ENCODE assay signal across 8 cellular contexts in the genomic region with DNA sequence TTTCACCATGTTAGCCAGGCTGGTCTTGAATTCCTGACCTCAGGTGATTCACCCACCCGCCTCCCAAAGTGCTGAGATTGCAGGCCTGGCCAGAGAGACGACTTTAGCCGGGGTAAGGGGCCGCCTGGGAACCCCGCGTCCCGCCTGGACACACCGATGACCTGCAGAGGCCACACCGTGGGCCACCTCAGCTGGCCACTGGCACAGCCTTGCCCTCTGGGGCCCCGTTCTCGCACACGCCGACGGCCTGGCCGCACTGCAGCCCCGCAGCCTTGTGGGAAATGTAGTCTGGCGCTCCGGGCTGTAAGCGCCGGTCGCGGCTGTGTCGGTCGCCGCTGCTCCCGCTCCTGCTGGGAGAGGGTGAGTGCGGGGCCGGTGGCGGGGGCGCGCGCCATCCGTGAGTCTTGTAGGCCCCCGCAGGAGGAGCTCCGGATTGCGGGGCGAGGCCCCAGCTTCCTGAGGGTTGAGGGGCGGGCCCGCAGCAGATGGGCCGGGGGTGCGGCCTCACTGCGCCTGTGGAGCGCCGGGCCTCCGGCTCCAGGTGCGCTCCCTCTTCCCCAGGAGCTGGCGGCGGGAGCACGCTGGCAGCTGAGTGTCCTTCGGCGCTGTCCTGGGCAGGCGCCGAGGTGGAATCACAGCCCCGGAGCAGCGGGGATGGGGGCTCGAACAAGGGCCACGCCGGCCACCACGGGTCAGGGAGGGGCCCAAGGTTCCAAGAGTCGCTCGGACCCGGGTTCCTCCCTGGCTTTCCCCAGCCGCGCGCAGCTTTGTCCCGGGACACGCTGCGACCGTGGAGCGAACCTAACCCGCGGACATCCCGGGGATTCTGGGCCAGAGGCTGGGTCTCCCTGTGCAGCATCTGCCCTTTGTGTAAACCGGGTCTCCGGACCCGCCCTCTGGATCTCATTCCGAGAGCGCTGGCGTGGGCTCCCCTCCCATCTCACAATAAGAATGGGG. TPM values are rescaled to one million over a fixed set of nuclear protein-coding genes. Genes with fewer than 3 reads are reported as not detected.
DNase-seq lines count a peak whose midpoint lies in the region; ATAC-seq and TF ChIP-seq lines count a peak whose summit lies in the region.

Gene ZFP2, plus strand, starts transcription at position 299 of the 957 bp plus-strand sequence. CDS start 35,401 bp downstream, outside the sequence.

- H3K36me3 ChIP-seq in esophagus muscularis mucosa (peaks cover 0 to 5% (median 0%) of the 10 kb centered on the region in 4 donors), mucosa of descending colon (ENCODE audit: low read depth) (no peaks in the 10 kb centered on the region), subcutaneous abdominal adipose tissue (ENCODE audit: control insufficient read depth in 5 of 5, insufficient read depth in 5 of 5, low read length in 5 of 5) (no peaks in the 10 kb centered on the region)

- peak within 1 kb of the TSS; percentile 65 for H3K4me3 Mint-ChIP-seq in activated T-cell treated with anti-CD3 and anti-CD28 coated beads, Interleukin-2, amount 50 U/mL, for 24 hours

- H3K4me3 ChIP-seq in esophagus muscularis mucosa (peak within 1 kb of the TSS; percentile 70 to 92 (median 82)), mucosa of descending colon (peak within 1 kb of the TSS; percentile 48), subcutaneous abdominal adipose tissue (ENCODE audit: low read depth in 1 of 5, low read length in 5 of 5) (peak within 1 kb of the TSS; percentile 57 to 89 (median 79))

- H3K27me3 ChIP-seq in esophagus muscularis mucosa: no peaks in the 10 kb centered on the region
- H3K27me3 ChIP-seq in subcutaneous abdominal adipose tissue (ENCODE audit: control insufficient read depth in 5 of 5, insufficient read depth in 4 of 5, low read length in 5 of 5): no peaks in the 10 kb centered on the region

- peak within 1 kb of the TSS; percentile 16 to 88 (median 82) for H3K9ac ChIP-seq in subcutaneous abdominal adipose tissue (ENCODE audit: low read length in 5 of 5)

- peak; percentile 11 for TF ChIP-seq POLR2A in esophagus muscularis mucosa (IDR thresholded peaks at IDR 0.05; ENCODE audit: low read depth)

- no peak for TF ChIP-seq EP300 in esophagus muscularis mucosa (IDR thresholded peaks at IDR 0.05)

- TF ChIP-seq CTCF in GM10266 (IDR thresholded peaks at IDR 0.05; ENCODE audit: control insufficient read depth, insufficient read depth, low read depth, missing control alignments) (no peak), esophagus muscularis mucosa (IDR thresholded peaks at IDR 0.05) (no peak), mucosa of descending colon (IDR thresholded peaks at IDR 0.05) (no peak)

- WGBS in esophagus muscularis mucosa: 2% methylated on average over 21 of the region's 79 CpGs

- intact Hi-C loops in esophagus muscularis mucosa (cut with DNase I): loop anchor here (5.0 kb wide), 1 partner anchor 46 kb away; the partner anchor contains the start of gene ZNF454
- intact Hi-C loops in mucosa of descending colon (cut with DNase I, micrococcal nuclease): no loop called here

- H3K27ac ChIP-seq in esophagus muscularis mucosa (replicated peaks in 1 of 4): peak within 1 kb of the TSS; percentile 80 to 84 (median 82)
- H3K27ac ChIP-seq in subcutaneous abdominal adipose tissue (ENCODE audit: low read depth, low read length): peak within 1 kb of the TSS; percentile 67

- H3K9me3 ChIP-seq in esophagus muscularis mucosa (no peaks in the 10 kb centered on the region), mucosa of descending colon (no peaks in the 10 kb centered on the region), subcutaneous abdominal adipose tissue (ENCODE audit: control insufficient read depth in 5 of 5, low read length in 5 of 5) (peaks cover 0 to 8% (median 3%) of the 10 kb centered on the region in 5 donors)

- H3K27ac Mint-ChIP-seq in activated T-cell treated with anti-CD3 and anti-CD28 coated beads, Interleukin-2, amount 50 U/mL, for 24 hours: no peak within 1 kb of the TSS

- peak; percentile 18 for DNase-seq in GM10266 (ENCODE audit: extremely low spot score)
- DNase-seq in NCI-H2171 treated with DMSO at 0.1 percent for 48 hours (lab: John Stamatoyannopoulos, UW): peak; percentile 53
- peak; percentile 61 for DNase-seq in activated T-cell treated with anti-CD3 and anti-CD28 coated beads, Interleukin-2, amount 50 U/mL, for 24 hours
- DNase-seq in esophagus muscularis mucosa (ENCODE audit: extremely low spot score): no peak
- DNase-seq in mucosa of descending colon: peak; percentile 72 to 79 (median 72)
- no peak for DNase-seq in GDM1 (lab: John Stamatoyannopoulos, UW)

- H3K27me3 Mint-ChIP-seq in activated T-cell treated with anti-CD3 and anti-CD28 coated beads, Interleukin-2, amount 50 U/mL, for 24 hours: peaks cover 5% of the 10 kb centered on the region

- ATAC-seq in mucosa of descending colon (peak; percentile 99), HG03025 (IDR thresholded peaks at IDR 0.05; ENCODE audit: low FRiP score, unreplicated experiment) (no peak)

- peaks cover 38% of the 10 kb centered on the region for H3K9me3 Mint-ChIP-seq in activated T-cell treated with anti-CD3 and anti-CD28 coated beads, Interleukin-2, amount 50 U/mL, for 24 hours

- peaks cover 4% of the 10 kb centered on the region for H3K4me1 Mint-ChIP-seq in activated T-cell treated with anti-CD3 and anti-CD28 coated beads, Interleukin-2, amount 50 U/mL, for 24 hours (ENCODE audit: low read depth)

- peaks cover 42% of the 10 kb centered on the region for H3K36me3 Mint-ChIP-seq in activated T-cell treated with anti-CD3 and anti-CD28 coated beads, Interleukin-2, amount 50 U/mL, for 24 hours (ENCODE audit: low read depth)

- H3K4me1 ChIP-seq in esophagus muscularis mucosa (peaks cover 9 to 13% (median 10%) of the 10 kb centered on the region in 4 donors), mucosa of descending colon (ENCODE audit: low read depth) (no peaks in the 10 kb centered on the region), subcutaneous abdominal adipose tissue (ENCODE audit: control insufficient read depth in 5 of 5, insufficient read depth in 5 of 5, low read length in 5 of 5) (peaks cover 0 to 21% (median 8%) of the 10 kb centered on the region in 5 donors)

RNA-seq across cellular contexts. Expression of gene ZFP2, which starts in this region (rescaled TPM):
- total RNA-seq in esophagus muscularis mucosa: 1 to 10 TPM; 2.1 to 4.0 (median 2.8) TPM
- total RNA-seq in mucosa of descending colon: 1 to 10 TPM in 2 of 3 donors, under 1 TPM in 1; 0.93 to 3.2 (median 1.1) TPM

Comparison
In these comparisons a context has a peak if more than half of its experiments do, and no peak if none do; other contexts are left out.
1. DNase-seq: peak in GM10266 (single experiment), NCI-H2171 treated with DMSO at 0.1 percent for 48 hours (single experiment), activated T-cell treated with anti-CD3 and anti-CD28 coated beads, Interleukin-2, amount 50 U/mL, for 24 hours (single experiment) and mucosa of descending colon (3 of 3); none in esophagus muscularis mucosa (single experiment) and GDM1 (single experiment).
2. Peak in every context shown above with its lines, with median percentiles within 50 percentile points of each other: H3K4me3 ChIP-seq.